In genomic region chr4:8266088-8266487, GRCh38 we compare ENCODE assay signal across 21 cellular contexts. TPM values are rescaled to one million over a fixed set of nuclear protein-coding genes. Genes with fewer than 3 reads are reported as not detected.
"Had no signal": no experiment of that assay in that cellular context is flagged by ENCODE, and none has a peak within 500 bp of the region (broad histone marks: within the 10 kb centered on the region; RNA-seq: fewer than 3 reads in every experiment).

No MANE protein-coding gene starts in this region.

- FAIRE-seq: frontal cortex, keratinocyte, small intestine had no signal

- DNase-seq: dorsolateral prefrontal cortex; effector CD4-positive, alpha-beta T cell; hypothalamus; immature natural killer cell; left ventricle myocardium superior; lower lobe of right lung; naive thymus-derived CD8-positive, alpha-beta T cell; nephron progenitor cell; nucleus accumbens; posterior cingulate gyrus; psoas muscle; small intestine; stimulated activated CD4-positive, alpha-beta T cell treated with anti-CD3 and anti-CD28 coated beads, Interleukin-15, amount 100 ng/mL, for 24 hours; stimulated activated CD4-positive, alpha-beta T cell treated with anti-CD3 and anti-CD28 coated beads, Interleukin-2, amount 100 ng/mL, for 48 hours; stimulated activated naive B cell treated with anti-CD40 and anti-IgM and Interleukin-4, amounts not matched to agents 10 μg/mL and 1 μg/mL and 100 μg/mL, for 72 hours had no signal

- H3K27me3 ChIP-seq: ovary, vagina had no signal

- H3K36me3 ChIP-seq: lower lobe of right lung, ovary, thoracic aorta, tibial nerve, vagina had no signal

- ATAC-seq: left ventricle myocardium superior; naive thymus-derived CD8-positive, alpha-beta T cell; psoas muscle; stimulated activated naive B cell treated with anti-CD40 and anti-IgM and Interleukin-4, amounts not matched to agents 10 μg/mL and 1 μg/mL and 100 μg/mL, for 72 hours had no signal

- H3K9me3 ChIP-seq: lower lobe of right lung, ovary, psoas muscle, thoracic aorta, tibial nerve, vagina had no signal

- H3K27ac ChIP-seq: dorsolateral prefrontal cortex, psoas muscle, thoracic aorta, vagina had no signal

- H3K4me3 ChIP-seq: dorsolateral prefrontal cortex, lower lobe of right lung, ovary, psoas muscle, thoracic aorta, tibial nerve, vagina had no signal

RNA-seq across cellular contexts. Expression of gene HTRA3, which starts 3.5 kb away (rescaled TPM):
- total RNA-seq: naive thymus-derived CD8-positive, alpha-beta T cell had no signal
- polyA plus RNA-seq: immature natural killer cell; keratinocyte; naive thymus-derived CD8-positive, alpha-beta T cell had no signal
